In the genomic region with DNA sequence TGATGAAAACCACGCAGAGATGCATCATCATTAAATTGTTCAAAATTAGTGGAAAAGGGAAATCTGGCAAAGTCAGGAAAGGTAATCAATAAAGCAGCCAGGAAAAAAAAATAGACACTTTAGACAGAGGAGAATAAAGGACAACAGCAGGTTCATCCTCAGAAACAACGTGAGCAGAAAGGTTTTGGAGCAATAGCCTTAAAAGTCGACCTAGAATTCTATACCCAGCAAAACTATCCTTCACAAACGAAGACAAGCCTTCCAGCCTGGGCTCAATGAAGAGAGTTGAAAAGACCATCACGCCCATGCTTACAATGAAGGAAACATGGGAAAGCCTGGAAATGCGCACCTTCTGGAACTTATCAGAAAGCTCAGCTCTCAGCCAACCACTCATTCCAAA, we compare ENCODE assay signal across 35 cellular contexts. TPM values are rescaled to one million over a fixed set of nuclear protein-coding genes. Genes with fewer than 3 reads are reported as not detected.
"Had no signal": no experiment of that assay in that cellular context is flagged by ENCODE, and none has a peak within 500 bp of the region (broad histone marks: within the 10 kb centered on the region; RNA-seq: fewer than 3 reads in every experiment).

No MANE protein-coding gene starts in this region.

- H3K27me3 Mint-ChIP-seq: activated B cell treated with CpG ODN at 0.5 μM for 24 hours; activated CD4-positive, alpha-beta T cell treated with anti-CD3 and anti-CD28 coated beads, Interleukin-2, amount 10 ng/mL, durations not matched to agents 24 days and 14 days; brain had no signal

- H3K36me3 Mint-ChIP-seq: activated naive CD8-positive, alpha-beta T cell treated with anti-CD3 and anti-CD28 coated beads for 36 hours had no signal

- H3K4me1 ChIP-seq: adrenal gland, ascending aorta had no signal

- DNase-seq: activated B cell treated with CpG ODN at 0.5 μM for 24 hours; activated CD4-positive, alpha-beta memory T cell treated with anti-CD3 and anti-CD28 coated beads for 36 hours; activated CD4-positive, alpha-beta T cell treated with anti-CD3 and anti-CD28 coated beads for 4 hours; activated CD4-positive, alpha-beta T cell treated with anti-CD3 and anti-CD28 coated beads, Interleukin-2, amount 10 ng/mL, durations not matched to agents 24 days and 14 days; activated CD4-positive, alpha-beta T cell treated with anti-CD3 and anti-CD28 coated beads, Interleukin-2, amount 50 U/mL, for 1 hour; activated CD4-positive, alpha-beta T cell treated with anti-CD3 and anti-CD28 coated beads, Interleukin-2, amount 50 U/mL, for 4 hours; activated CD4-positive, CD25-positive, alpha-beta regulatory T cell treated with anti-CD3 and anti-CD28 coated beads, Interleukin-2, amount 50 U/mL, for 72 hours; activated CD8-positive, alpha-beta memory T cell treated with anti-CD3 and anti-CD28 coated beads, Interleukin-2, amount 50 U/mL, for 4 hours; activated CD8-positive, alpha-beta T cell treated with anti-CD3 and anti-CD28 coated beads for 36 hours; activated effector memory CD4-positive, alpha-beta T cell treated with anti-CD3 and anti-CD28 coated beads, Interleukin-2, amount 50 U/mL, for 16 hours; activated gamma-delta T cell treated with Interleukin-2 at 50 U/mL for 16 hours; activated naive CD4-positive, alpha-beta T cell; activated naive CD4-positive, alpha-beta T cell treated with anti-CD3 and anti-CD28 coated beads for 36 hours; activated naive CD4-positive, alpha-beta T cell treated with anti-CD3 and anti-CD28 coated beads, Interleukin-2, amount 50 U/mL, for 16 hours; activated naive CD8-positive, alpha-beta T cell treated with anti-CD3 and anti-CD28 coated beads for 36 hours; activated T-cell treated with anti-CD3 and anti-CD28 coated beads for 4 hours; activated T-cell treated with anti-CD3 and anti-CD28 coated beads, Interleukin-2, amount 50 U/mL, for 1 hour; activated T-cell treated with anti-CD3 and anti-CD28 coated beads, Interleukin-2, amount 50 U/mL, for 4 hours; activated T-cell treated with anti-CD3 and anti-CD28 coated beads, Interleukin-2, amount 50 U/mL, for 72 hours; adrenal gland; amniotic stem cell; central memory CD4-positive, alpha-beta T cell; T-helper 1 cell; T-helper 2 cell; T-helper 9 cell had no signal

- H3K4me3 Mint-ChIP-seq: activated B cell treated with CpG ODN at 0.5 μM for 24 hours; activated CD4-positive, alpha-beta memory T cell treated with anti-CD3 and anti-CD28 coated beads for 36 hours; activated CD4-positive, alpha-beta T cell treated with anti-CD3 and anti-CD28 coated beads, Interleukin-2, amount 10 ng/mL, durations not matched to agents 24 days and 14 days; activated CD8-positive, alpha-beta T cell treated with anti-CD3 and anti-CD28 coated beads for 36 hours; activated naive CD4-positive, alpha-beta T cell treated with anti-CD3 and anti-CD28 coated beads for 36 hours; activated naive CD8-positive, alpha-beta T cell treated with anti-CD3 and anti-CD28 coated beads for 36 hours; activated T-cell treated with anti-CD3 and anti-CD28 coated beads, Interleukin-2, amount 50 U/mL, for 4 hours; activated T-cell treated with anti-CD3 and anti-CD28 coated beads, Interleukin-2, amount 50 U/mL, for 72 hours; activated T-helper 1 cell treated with anti-CD3 and anti-CD28 coated beads, Interleukin-12 subunit alpha, Interleukin-12 subunit beta, Interleukin-2, Interleukin-4 antibody, amounts not matched to agents 30 ng/mL and 10 ng/mL and 1 ng/mL, durations not matched to agents 14 hours and 24 hours and 36 hours; activated T-helper 17 cell treated with anti-CD3 and anti-CD28 coated beads, Interleukin-2, amount 50 U/mL, for 72 hours; brain; T-helper 1 cell treated with Interleukin-12 subunit alpha and Interleukin-12 subunit beta and Interleukin-4 antibody, amounts not matched to agents 30 μg/mL and 1 μg/mL, for 36 hours; T-helper 2 cell treated with Interferon-gamma antibody and Interleukin-4, amounts not matched to agents 5 μg/mL and 100 μg/mL, for 36 hours had no signal

- H3K27ac Mint-ChIP-seq: activated B cell treated with CpG ODN at 0.5 μM for 24 hours; activated CD4-positive, alpha-beta memory T cell treated with anti-CD3 and anti-CD28 coated beads for 36 hours; activated CD4-positive, alpha-beta T cell treated with anti-CD3 and anti-CD28 coated beads, Interleukin-2, amount 10 ng/mL, durations not matched to agents 24 days and 14 days; activated CD8-positive, alpha-beta T cell treated with anti-CD3 and anti-CD28 coated beads for 36 hours; activated naive CD4-positive, alpha-beta T cell treated with anti-CD3 and anti-CD28 coated beads for 36 hours; activated naive CD4-positive, alpha-beta T cell treated with anti-CD3 and anti-CD28 coated beads, Interleukin-2, amount 50 U/mL, for 72 hours; activated naive CD8-positive, alpha-beta T cell treated with anti-CD3 and anti-CD28 coated beads for 36 hours; activated T-cell treated with anti-CD3 and anti-CD28 coated beads, Interleukin-2, amount 50 U/mL, for 72 hours; activated T-helper 1 cell treated with anti-CD3 and anti-CD28 coated beads, Interleukin-12 subunit alpha, Interleukin-12 subunit beta, Interleukin-2, Interleukin-4 antibody, amounts not matched to agents 30 ng/mL and 10 ng/mL and 1 ng/mL, durations not matched to agents 14 hours and 24 hours and 36 hours; activated T-helper 17 cell treated with anti-CD3 and anti-CD28 coated beads, Interleukin-2, amount 50 U/mL, for 72 hours; T-helper 1 cell treated with Interleukin-12 subunit alpha and Interleukin-12 subunit beta and Interleukin-4 antibody, amounts not matched to agents 30 μg/mL and 1 μg/mL, for 36 hours; T-helper 2 cell treated with Interferon-gamma antibody and Interleukin-4, amounts not matched to agents 5 μg/mL and 100 μg/mL, for 36 hours had no signal

- H3K36me3 ChIP-seq: adrenal gland, ascending aorta had no signal

- FAIRE-seq: TTC549 had no signal

- H3K4me1 Mint-ChIP-seq: activated B cell treated with CpG ODN at 0.5 μM for 24 hours; activated CD4-positive, alpha-beta T cell treated with anti-CD3 and anti-CD28 coated beads, Interleukin-2, amount 10 ng/mL, durations not matched to agents 24 days and 14 days; activated naive CD8-positive, alpha-beta T cell treated with anti-CD3 and anti-CD28 coated beads for 36 hours had no signal

- H3K27ac ChIP-seq: adrenal gland, ascending aorta, VCaP had no signal

- ATAC-seq: activated CD8-positive, alpha-beta T cell treated with anti-CD3 and anti-CD28 coated beads for 36 hours; activated naive CD4-positive, alpha-beta T cell treated with anti-CD3 and anti-CD28 coated beads, Interleukin-2, amount 50 U/mL, for 72 hours; activated T-cell treated with anti-CD3 and anti-CD28 coated beads, Interleukin-2, amount 50 U/mL, for 4 hours; activated T-cell treated with anti-CD3 and anti-CD28 coated beads, Interleukin-2, amount 50 U/mL, for 72 hours; activated T-helper 17 cell treated with anti-CD3 and anti-CD28 coated beads, Interleukin-2, amount 50 U/mL, for 72 hours had no signal

- H3K27me3 ChIP-seq: ascending aorta had no signal

- H3K4me3 ChIP-seq: adrenal gland, ascending aorta had no signal

RNA-seq across cellular contexts. Expression of a gene that starts 24.7 kb away (rescaled TPM):
- total RNA-seq: activated B cell treated with CpG ODN at 0.5 μM for 24 hours; activated CD4-positive, alpha-beta memory T cell treated with anti-CD3 and anti-CD28 coated beads for 36 hours; activated CD4-positive, alpha-beta T cell treated with anti-CD3 and anti-CD28 coated beads, Interleukin-2, amount 10 ng/mL, durations not matched to agents 24 days and 14 days; activated CD8-positive, alpha-beta memory T cell treated with anti-CD3 and anti-CD28 coated beads for 36 hours; activated CD8-positive, alpha-beta T cell treated with anti-CD3 and anti-CD28 coated beads for 36 hours; activated naive CD4-positive, alpha-beta T cell treated with anti-CD3 and anti-CD28 coated beads for 36 hours; activated naive CD4-positive, alpha-beta T cell treated with anti-CD3 and anti-CD28 coated beads, Interleukin-2, amount 50 U/mL, for 72 hours; activated naive CD8-positive, alpha-beta T cell treated with anti-CD3 and anti-CD28 coated beads for 36 hours; activated T-cell treated with anti-CD3 and anti-CD28 coated beads, Interleukin-2, amount 50 U/mL, for 4 hours; activated T-cell treated with anti-CD3 and anti-CD28 coated beads, Interleukin-2, amount 50 U/mL, for 72 hours; activated T-helper 1 cell treated with anti-CD3 and anti-CD28 coated beads, Interleukin-12 subunit alpha, Interleukin-12 subunit beta, Interleukin-2, Interleukin-4 antibody, amounts not matched to agents 30 ng/mL and 10 ng/mL and 1 ng/mL, durations not matched to agents 14 hours and 24 hours and 36 hours; activated T-helper 17 cell treated with anti-CD3 and anti-CD28 coated beads, Interleukin-2, amount 50 U/mL, for 72 hours; ascending aorta had no signal
